Comparison of ENCODE assay signal across 22 cellular contexts in the genomic region with DNA sequence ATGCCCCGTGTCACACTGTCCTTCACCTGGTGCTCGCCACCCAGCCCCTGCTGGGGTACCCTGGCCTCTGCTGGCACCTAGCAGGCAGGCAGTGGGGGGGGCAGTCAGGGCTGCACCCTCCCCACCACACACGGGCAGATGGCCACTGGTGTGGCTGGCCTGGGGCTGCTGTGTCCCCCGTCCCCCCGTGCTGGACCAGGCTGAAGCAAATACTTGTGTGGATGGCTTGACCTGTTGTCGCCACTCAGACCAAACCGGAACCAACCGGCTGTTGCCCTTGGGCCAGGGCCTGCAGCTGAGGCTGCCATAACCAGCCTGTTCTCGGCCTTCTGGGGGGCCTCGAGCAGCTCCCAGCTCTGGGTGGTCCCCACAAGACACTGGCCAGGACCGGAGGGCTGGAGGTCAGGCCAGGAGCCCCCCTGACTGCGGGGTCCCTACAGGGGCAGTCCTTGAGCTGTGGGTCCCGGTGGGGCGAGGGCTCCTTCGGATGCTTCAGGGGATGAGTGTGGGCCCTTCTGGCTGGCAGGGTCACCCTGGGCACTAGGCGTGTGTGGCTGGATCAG.
"Had no signal": no experiment of that assay in that cellular context is flagged by ENCODE, and none has a peak within 500 bp of the region (broad histone marks: within the 10 kb centered on the region; RNA-seq: fewer than 3 reads in every experiment).

No MANE protein-coding gene starts in this region.

- ATAC-seq: activated naive CD4-positive, alpha-beta T cell treated with anti-CD3 and anti-CD28 coated beads, Interleukin-2, amount 50 U/mL, for 72 hours; pancreas; stimulated activated naive B cell treated with anti-CD40 and anti-IgM and Interleukin-4, amounts not matched to agents 10 μg/mL and 1 μg/mL and 100 μg/mL, for 72 hours; WTC11 had no signal

- DNase-seq: activated CD4-positive, alpha-beta memory T cell treated with anti-CD3 and anti-CD28 coated beads, Interleukin-2, amount 10 ng/mL, durations not matched to agents 7 days and 5 days; activated CD4-positive, alpha-beta T cell treated with anti-CD3 and anti-CD28 coated beads for 1 hour; activated CD4-positive, alpha-beta T cell treated with anti-CD3 and anti-CD28 coated beads, Interleukin-2, amount 10 ng/mL, durations not matched to agents 7 days and 5 days; activated T-cell treated with anti-CD3 and anti-CD28 coated beads, Interleukin-2, amount 50 U/mL, for 48 hours; dermis blood vessel endothelial cell; effector memory CD4-positive, alpha-beta T cell; islet precursor cell; naive B cell; nephron progenitor cell; sigmoid colon; stimulated activated CD4-positive, alpha-beta T cell treated with anti-CD3 and anti-CD28 coated beads, Interleukin-1b, Interleukin-23, amount 100 ng/mL, for 48 hours; stimulated activated CD4-positive, alpha-beta T cell treated with anti-CD3 and anti-CD28 coated beads, Interleukin-4, amount 100 ng/mL, for 4 hours; stimulated activated naive B cell treated with anti-CD40 and anti-IgM and Interleukin-4, amounts not matched to agents 10 μg/mL and 1 μg/mL and 100 μg/mL, for 72 hours; T-helper 2 cell; uterus had no signal

- H3K27ac ChIP-seq: prostate gland, sigmoid colon, thoracic aorta, uterus had no signal

- H3K36me3 ChIP-seq: pancreas, prostate gland, sigmoid colon, thoracic aorta, uterus had no signal

- H3K9me3 ChIP-seq: pancreas, prostate gland, sigmoid colon, thoracic aorta, uterus had no signal

- H3K4me3 ChIP-seq: lung, prostate gland, sigmoid colon, smooth muscle cell, thoracic aorta, uterus had no signal
